8 cellular contexts compared by ENCODE assay signal in the genomic region with DNA sequence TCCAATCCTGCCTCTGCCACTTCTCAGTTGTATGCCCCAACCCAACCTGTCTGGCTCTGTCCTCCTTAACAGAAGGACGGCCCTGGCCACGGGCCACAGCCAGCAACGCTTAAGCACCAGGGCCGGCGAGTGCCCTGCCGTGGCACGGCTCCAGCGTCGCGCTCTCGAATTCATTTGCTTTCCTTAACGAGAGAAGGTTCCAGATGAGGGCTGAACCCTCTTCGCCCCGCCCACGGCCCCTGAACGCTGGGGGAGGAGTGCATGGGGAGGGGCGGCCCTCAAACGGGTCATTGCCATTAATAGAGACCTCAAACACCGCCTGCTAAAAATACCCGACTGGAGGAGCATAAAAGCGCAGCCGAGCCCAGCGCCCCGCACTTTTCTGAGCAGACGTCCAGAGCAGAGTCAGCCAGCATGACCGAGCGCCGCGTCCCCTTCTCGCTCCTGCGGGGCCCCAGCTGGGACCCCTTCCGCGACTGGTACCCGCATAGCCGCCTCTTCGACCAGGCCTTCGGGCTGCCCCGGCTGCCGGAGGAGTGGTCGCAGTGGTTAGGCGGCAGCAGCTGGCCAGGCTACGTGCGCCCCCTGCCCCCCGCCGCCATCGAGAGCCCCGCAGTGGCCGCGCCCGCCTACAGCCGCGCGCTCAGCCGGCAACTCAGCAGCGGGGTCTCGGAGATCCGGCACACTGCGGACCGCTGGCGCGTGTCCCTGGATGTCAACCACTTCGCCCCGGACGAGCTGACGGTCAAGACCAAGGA. TPM values are rescaled to one million over a fixed set of nuclear protein-coding genes. Genes with fewer than 3 reads are reported as not detected.
DNase-seq lines count a peak whose midpoint lies in the region; ATAC-seq and TF ChIP-seq lines count a peak whose summit lies in the region.

A gene (plus strand): TSS at position 375 of the 758 bp plus-strand sequence. CDS start 40 bp downstream, at position 415.

- peak within 1 kb of the TSS; percentile 79 to 92 (median 88) for H3K4me3 ChIP-seq in esophagus squamous epithelium
- H3K4me3 ChIP-seq in mucosa of stomach (ENCODE audit: low read length), result peak within 1 kb of the TSS; percentile 90

- peaks cover 26 to 88% (median 50%) of the 10 kb centered on the region in 3 donors for H3K4me1 ChIP-seq in esophagus squamous epithelium
- H3K4me1 ChIP-seq in mucosa of stomach (ENCODE audit: control insufficient read depth, insufficient read depth, low read length), result peaks cover 76% of the 10 kb centered on the region

- H3K36me3 ChIP-seq in esophagus squamous epithelium (peaks cover 0 to 18% (median 12%) of the 10 kb centered on the region in 3 donors), mucosa of stomach (ENCODE audit: control insufficient read depth, insufficient read depth, low read length) (no peaks in the 10 kb centered on the region)

- peaks cover 4% of the 10 kb centered on the region for H3K36me3 Mint-ChIP-seq in activated T-helper 1 cell treated with anti-CD3 and anti-CD28 coated beads, Interleukin-12 subunit alpha, Interleukin-12 subunit beta, Interleukin-2, Interleukin-4 antibody, amounts not matched to agents 30 ng/mL and 10 ng/mL and 1 ng/mL, durations not matched to agents 14 hours and 24 hours and 36 hours (ENCODE audit: low read depth)

- H3K4me1 Mint-ChIP-seq in activated T-helper 1 cell treated with anti-CD3 and anti-CD28 coated beads, Interleukin-12 subunit alpha, Interleukin-12 subunit beta, Interleukin-2, Interleukin-4 antibody, amounts not matched to agents 30 ng/mL and 10 ng/mL and 1 ng/mL, durations not matched to agents 14 hours and 24 hours and 36 hours (ENCODE audit: low read depth), result peaks cover 17% of the 10 kb centered on the region

- peak; percentile 51 for ATAC-seq in GM19438 (IDR thresholded peaks at IDR 0.05; ENCODE audit: low read depth, unreplicated experiment)

- peak within 1 kb of the TSS; percentile 90 for H3K27ac Mint-ChIP-seq in activated T-helper 1 cell treated with anti-CD3 and anti-CD28 coated beads, Interleukin-12 subunit alpha, Interleukin-12 subunit beta, Interleukin-2, Interleukin-4 antibody, amounts not matched to agents 30 ng/mL and 10 ng/mL and 1 ng/mL, durations not matched to agents 14 hours and 24 hours and 36 hours

- 0 to 3% methylated on average over 1 to 6 of the region's 65 CpGs for WGBS in esophagus squamous epithelium, 2 donors

- H3K27ac ChIP-seq in esophagus squamous epithelium, result peak within 1 kb of the TSS; percentile 97 to 99 (median 98)

- DNase-seq in C1 segment of cervical spinal cord (lab: John Stamatoyannopoulos, UW) (peak in 13 of 14 donors; percentile 28 to 91 (median 81)), HuH-7.5 (ENCODE audit: low spot score) (peak; percentile 66), esophagus squamous epithelium (lab: John Stamatoyannopoulos, UW) (peak; percentile 47), stromal cell of bone marrow (ENCODE audit: low read depth) (peak; percentile 77)
- peak; percentile 34 for DNase-seq in activated T-helper 1 cell treated with anti-CD3 and anti-CD28 coated beads, Interleukin-12 subunit alpha, Interleukin-12 subunit beta, Interleukin-2, Interleukin-4 antibody, amounts not matched to agents 30 ng/mL and 10 ng/mL and 1 ng/mL, durations not matched to agents 14 hours and 24 hours and 36 hours (ENCODE audit: low spot score)

- TF ChIP-seq CTCF in esophagus squamous epithelium (IDR thresholded peaks at IDR 0.05), result peak in 1 of 6 experiments; percentile 27

- no peaks in the 10 kb centered on the region for H3K9me3 Mint-ChIP-seq in activated T-helper 1 cell treated with anti-CD3 and anti-CD28 coated beads, Interleukin-12 subunit alpha, Interleukin-12 subunit beta, Interleukin-2, Interleukin-4 antibody, amounts not matched to agents 30 ng/mL and 10 ng/mL and 1 ng/mL, durations not matched to agents 14 hours and 24 hours and 36 hours

- TF ChIP-seq POLR2A in esophagus squamous epithelium (IDR thresholded peaks at IDR 0.05), result peak in 3 of 4 donors; percentile 36 to 99 (median 96)

- peaks cover 19% of the 10 kb centered on the region for H3K27me3 Mint-ChIP-seq in activated T-helper 1 cell treated with anti-CD3 and anti-CD28 coated beads, Interleukin-12 subunit alpha, Interleukin-12 subunit beta, Interleukin-2, Interleukin-4 antibody, amounts not matched to agents 30 ng/mL and 10 ng/mL and 1 ng/mL, durations not matched to agents 14 hours and 24 hours and 36 hours (ENCODE audit: insufficient read depth)

- H3K27me3 ChIP-seq in esophagus squamous epithelium (no peaks in the 10 kb centered on the region), mucosa of stomach (ENCODE audit: control insufficient read depth, insufficient read depth, low read length) (no peaks in the 10 kb centered on the region)

- peak within 1 kb of the TSS; percentile 99 for H3K9ac ChIP-seq in mucosa of stomach (ENCODE audit: low read length)

- H3K9me3 ChIP-seq in esophagus squamous epithelium, result no peaks in the 10 kb centered on the region
- H3K9me3 ChIP-seq in mucosa of stomach (ENCODE audit: control insufficient read depth, low read length), result no peaks in the 10 kb centered on the region

- intact Hi-C loops in activated T-helper 1 cell treated with anti-CD3 and anti-CD28 coated beads, Interleukin-12 subunit alpha, Interleukin-12 subunit beta, Interleukin-2, Interleukin-4 antibody, amounts not matched to agents 30 ng/mL and 10 ng/mL and 1 ng/mL, durations not matched to agents 14 hours and 24 hours and 36 hours (cut with micrococcal nuclease), result loop anchor here (1.0 kb wide), 3 partner anchors 11 to 16 kb away; no protein-coding TSS in a partner anchor
- intact Hi-C loops in esophagus squamous epithelium (cut with DNase I), result loop anchor here (10.0 kb wide), 1 partner anchor 52 kb away; a partner anchor contains a TSS

- peak within 1 kb of the TSS; percentile 89 for H3K4me3 Mint-ChIP-seq in activated T-helper 1 cell treated with anti-CD3 and anti-CD28 coated beads, Interleukin-12 subunit alpha, Interleukin-12 subunit beta, Interleukin-2, Interleukin-4 antibody, amounts not matched to agents 30 ng/mL and 10 ng/mL and 1 ng/mL, durations not matched to agents 14 hours and 24 hours and 36 hours

TF ChIP-seq in PFSK-1, 5 proteins besides CTCF, POLR2A, EP300 and RAD21:
- TF ChIP-seq, protein P1, sequence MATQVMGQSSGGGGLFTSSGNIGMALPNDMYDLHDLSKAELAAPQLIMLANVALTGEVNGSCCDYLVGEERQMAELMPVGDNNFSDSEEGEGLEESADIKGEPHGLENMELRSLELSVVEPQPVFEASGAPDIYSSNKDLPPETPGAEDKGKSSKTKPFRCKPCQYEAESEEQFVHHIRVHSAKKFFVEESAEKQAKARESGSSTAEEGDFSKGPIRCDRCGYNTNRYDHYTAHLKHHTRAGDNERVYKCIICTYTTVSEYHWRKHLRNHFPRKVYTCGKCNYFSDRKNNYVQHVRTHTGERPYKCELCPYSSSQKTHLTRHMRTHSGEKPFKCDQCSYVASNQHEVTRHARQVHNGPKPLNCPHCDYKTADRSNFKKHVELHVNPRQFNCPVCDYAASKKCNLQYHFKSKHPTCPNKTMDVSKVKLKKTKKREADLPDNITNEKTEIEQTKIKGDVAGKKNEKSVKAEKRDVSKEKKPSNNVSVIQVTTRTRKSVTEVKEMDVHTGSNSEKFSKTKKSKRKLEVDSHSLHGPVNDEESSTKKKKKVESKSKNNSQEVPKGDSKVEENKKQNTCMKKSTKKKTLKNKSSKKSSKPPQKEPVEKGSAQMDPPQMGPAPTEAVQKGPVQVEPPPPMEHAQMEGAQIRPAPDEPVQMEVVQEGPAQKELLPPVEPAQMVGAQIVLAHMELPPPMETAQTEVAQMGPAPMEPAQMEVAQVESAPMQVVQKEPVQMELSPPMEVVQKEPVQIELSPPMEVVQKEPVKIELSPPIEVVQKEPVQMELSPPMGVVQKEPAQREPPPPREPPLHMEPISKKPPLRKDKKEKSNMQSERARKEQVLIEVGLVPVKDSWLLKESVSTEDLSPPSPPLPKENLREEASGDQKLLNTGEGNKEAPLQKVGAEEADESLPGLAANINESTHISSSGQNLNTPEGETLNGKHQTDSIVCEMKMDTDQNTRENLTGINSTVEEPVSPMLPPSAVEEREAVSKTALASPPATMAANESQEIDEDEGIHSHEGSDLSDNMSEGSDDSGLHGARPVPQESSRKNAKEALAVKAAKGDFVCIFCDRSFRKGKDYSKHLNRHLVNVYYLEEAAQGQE (IDR thresholded peaks at IDR 0.05; ENCODE audit: insufficient read depth in 1 of 2, low read depth in 2 of 2, low read length in 2 of 2), result no peak; a peak in 1 of 4 replicates
- peak; percentile 12 for TF ChIP-seq FOXP2 (optimal IDR thresholded peaks at IDR 0.05; ENCODE audit: borderline replicate concordance, extremely low read depth, extremely low read length, insufficient read depth)
- 0 out of 2 replicates have a peak, but pooled peaks have one; percentile 17 for TF ChIP-seq SIN3A (IDR thresholded peaks at IDR 0.05; ENCODE audit: borderline replicate concordance, insufficient read depth, low read length)
- peak; percentile 97 for TF ChIP-seq POLR2AphosphoS5 (IDR thresholded peaks at IDR 0.05; ENCODE audit: low read depth, low read length)
- peak; percentile 80; the same call in 1 of the 2 replicates for TF ChIP-seq TAF1 (IDR thresholded peaks at IDR 0.05; ENCODE audit: borderline replicate concordance, insufficient read depth, low read length)

RNA-seq across cellular contexts. Expression of the gene that starts here (rescaled TPM):
- 2,108 TPM for polyA plus RNA-seq in PFSK-1 (2012; ENCODE audit: insufficient read length, low read depth)
- 78.4 and 87.2 TPM in 2 replicates for total RNA-seq in activated T-helper 1 cell treated with anti-CD3 and anti-CD28 coated beads, Interleukin-12 subunit alpha, Interleukin-12 subunit beta, Interleukin-2, Interleukin-4 antibody, amounts not matched to agents 30 ng/mL and 10 ng/mL and 1 ng/mL, durations not matched to agents 14 hours and 24 hours and 36 hours
- total RNA-seq in esophagus squamous epithelium, result 1,000 to 10,000 TPM; 2,415 to 6,888 (median 3,249) TPM

Comparison
In these comparisons a context has a peak if more than half of its experiments do, and no peak if none do; other contexts are left out.
1. Peak in every context shown above with its lines: DNase-seq, ATAC-seq, H3K4me3 ChIP-seq and H3K27ac ChIP-seq.
2. RNA of the gene that starts here (total RNA-seq): 2,415 to 6,888 TPM in esophagus squamous epithelium; 78.4 to 87.2 TPM in activated T-helper 1 cell treated with anti-CD3 and anti-CD28 coated beads, Interleukin-12 subunit alpha, Interleukin-12 subunit beta, Interleukin-2, Interleukin-4 antibody, amounts not matched to agents 30 ng/mL and 10 ng/mL and 1 ng/mL, durations not matched to agents 14 hours and 24 hours and 36 hours; every median in the first group is over 10 times any median in the second.